In the genomic region with DNA sequence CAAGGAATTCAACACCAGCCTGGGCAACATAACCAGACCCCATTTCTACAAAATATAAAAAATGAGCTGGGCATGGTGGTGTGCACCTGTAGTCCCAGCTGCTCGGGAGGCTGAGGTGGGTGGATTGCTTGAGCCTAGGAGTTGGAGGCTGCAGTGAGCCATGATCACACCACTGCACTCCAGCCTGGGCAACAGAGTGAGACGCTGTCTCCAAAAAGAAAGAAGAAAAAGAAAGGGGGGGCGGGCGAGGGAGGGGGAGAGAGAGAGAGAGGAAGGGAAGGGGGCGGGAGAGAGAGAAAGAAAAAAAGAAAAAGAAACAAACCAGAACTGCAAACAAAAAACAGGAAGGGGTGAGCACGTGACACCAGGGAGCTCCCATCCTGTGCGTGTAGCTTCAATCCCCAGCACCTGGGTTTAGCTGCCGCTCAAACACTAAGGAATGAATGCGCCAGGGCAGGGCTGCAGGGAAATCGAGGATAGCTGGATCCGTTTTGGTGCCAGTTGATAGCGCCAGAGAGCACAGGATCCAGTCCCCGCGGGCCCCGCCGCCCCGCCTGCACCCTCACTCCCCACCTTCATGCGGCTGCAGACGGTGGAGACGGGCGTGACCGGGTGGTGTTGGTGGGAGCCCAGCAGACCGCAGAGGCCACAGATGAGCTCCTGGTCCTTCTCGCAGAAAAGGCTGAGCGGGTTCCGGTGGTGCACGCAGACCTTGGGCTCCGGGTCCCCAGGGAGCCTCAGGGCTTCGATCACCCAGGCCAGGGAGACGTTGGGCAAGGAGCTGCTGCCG, we compare ENCODE assay signal across 9 cellular contexts. TPM values are rescaled to one million over a fixed set of nuclear protein-coding genes. Genes with fewer than 3 reads are reported as not detected.
DNase-seq lines count a peak whose midpoint lies in the region; ATAC-seq and TF ChIP-seq lines count a peak whose summit lies in the region.
"Not testable (repeated sequence)": the region's sequence is repeated elsewhere in the genome, so short reads cannot be mapped to it uniquely, and the experiment has no call there.
"Had no signal": no experiment of that assay in that cellular context is flagged by ENCODE, and none has a peak within 500 bp of the region (broad histone marks: within the 10 kb centered on the region; RNA-seq: fewer than 3 reads in every experiment).

No MANE protein-coding gene starts in this region.

- POLR2A ChIA-PET in naive thymus-derived CD8-positive, alpha-beta T cell (lab: Charles Lee): not testable (repeated sequence)

- peak; percentile 59 for ATAC-seq in GM18505 (IDR thresholded peaks at IDR 0.05; ENCODE audit: unreplicated experiment)
- peak; percentile 45 for ATAC-seq in GM19463 (IDR thresholded peaks at IDR 0.05; ENCODE audit: unreplicated experiment)
- ATAC-seq in HG02678 (IDR thresholded peaks at IDR 0.05; ENCODE audit: unreplicated experiment): peak; percentile 55
- peak; percentile 61 for ATAC-seq in HG03432 (IDR thresholded peaks at IDR 0.05; ENCODE audit: unreplicated experiment)
- ATAC-seq in activated CD8-positive, alpha-beta memory T cell treated with anti-CD3 and anti-CD28 coated beads, Interleukin-2, amount 10 ng/mL, durations not matched to agents 7 days and 5 days: peak; percentile 84
- peak; percentile 70 for ATAC-seq in foreskin keratinocyte
- ATAC-seq in naive thymus-derived CD8-positive, alpha-beta T cell: peak; percentile 79 to 89

- H3K27ac ChIP-seq in foreskin keratinocyte: not testable (repeated sequence)

- H3K27ac Mint-ChIP-seq in activated CD8-positive, alpha-beta memory T cell treated with anti-CD3 and anti-CD28 coated beads, Interleukin-2, amount 10 ng/mL, durations not matched to agents 7 days and 5 days; naive thymus-derived CD8-positive, alpha-beta T cell: not testable (repeated sequence)

- TF ChIP-seq CTCF in foreskin keratinocyte (conservative IDR thresholded peaks at IDR 0.05): not testable (repeated sequence)

- not testable (repeated sequence) for TF ChIP-seq POLR2A in GM18505 (IDR thresholded peaks at IDR 0.05; ENCODE audit: borderline replicate concordance, extremely low read depth, insufficient read depth, insufficient read length)

- H3K36me3 Mint-ChIP-seq in activated CD8-positive, alpha-beta memory T cell treated with anti-CD3 and anti-CD28 coated beads, Interleukin-2, amount 10 ng/mL, durations not matched to agents 7 days and 5 days; naive thymus-derived CD8-positive, alpha-beta T cell: not testable (repeated sequence)

- not testable (repeated sequence) for H3K27me3 Mint-ChIP-seq in activated CD8-positive, alpha-beta memory T cell treated with anti-CD3 and anti-CD28 coated beads, Interleukin-2, amount 10 ng/mL, durations not matched to agents 7 days and 5 days; naive thymus-derived CD8-positive, alpha-beta T cell

- not testable (repeated sequence) for H3K27me3 ChIP-seq in foreskin keratinocyte

- H3K4me3 Mint-ChIP-seq in activated CD8-positive, alpha-beta memory T cell treated with anti-CD3 and anti-CD28 coated beads, Interleukin-2, amount 10 ng/mL, durations not matched to agents 7 days and 5 days; naive thymus-derived CD8-positive, alpha-beta T cell: not testable (repeated sequence)

- H3K4me1 ChIP-seq in foreskin keratinocyte: not testable (repeated sequence)

- CTCF ChIA-PET in activated CD8-positive, alpha-beta memory T cell treated with anti-CD3 and anti-CD28 coated beads, Interleukin-2, amount 10 ng/mL, durations not matched to agents 7 days and 5 days (lab: Charles Lee): not testable (repeated sequence)

- not testable (repeated sequence) for H3K4me1 Mint-ChIP-seq in activated CD8-positive, alpha-beta memory T cell treated with anti-CD3 and anti-CD28 coated beads, Interleukin-2, amount 10 ng/mL, durations not matched to agents 7 days and 5 days; naive thymus-derived CD8-positive, alpha-beta T cell

- not testable (repeated sequence) for H3K9me3 Mint-ChIP-seq in activated CD8-positive, alpha-beta memory T cell treated with anti-CD3 and anti-CD28 coated beads, Interleukin-2, amount 10 ng/mL, durations not matched to agents 7 days and 5 days (ENCODE audit: low read depth); naive thymus-derived CD8-positive, alpha-beta T cell

- DNase-seq in activated CD8-positive, alpha-beta memory T cell treated with anti-CD3 and anti-CD28 coated beads, Interleukin-2, amount 10 ng/mL, durations not matched to agents 7 days and 5 days; foreskin keratinocyte; naive thymus-derived CD8-positive, alpha-beta T cell: not testable (repeated sequence)

RNA-seq across cellular contexts. Expression of a gene that starts 3.9 kb away (rescaled TPM):
- total RNA-seq in activated CD8-positive, alpha-beta memory T cell treated with anti-CD3 and anti-CD28 coated beads, Interleukin-2, amount 10 ng/mL, durations not matched to agents 7 days and 5 days: 1 to 10 TPM in 1 of 2 experiments, under 1 TPM in 1; 0.94 to 1.8 TPM
- total RNA-seq in foreskin keratinocyte: 0.07 TPM in 1 of 2 replicates, not detected in the other
- 0.04 TPM in 1 of 2 replicates, not detected in the other for polyA plus RNA-seq in foreskin keratinocyte
- 1 to 10 TPM; 8.3 to 9.1 TPM for total RNA-seq in naive thymus-derived CD8-positive, alpha-beta T cell
- under 1 TPM in 2 of 3 donors, not detected in 1; 0.40 to 0.43 TPM for polyA plus RNA-seq in naive thymus-derived CD8-positive, alpha-beta T cell
- total RNA-seq: LHCN-M2 had no signal
- polyA plus RNA-seq: AG04450 had no signal

RNA-seq across cellular contexts. Expression of a gene that starts 40.5 kb away (rescaled TPM):
- total RNA-seq in activated CD8-positive, alpha-beta memory T cell treated with anti-CD3 and anti-CD28 coated beads, Interleukin-2, amount 10 ng/mL, durations not matched to agents 7 days and 5 days: 10 to 100 TPM; 60.2 to 67.1 TPM
- total RNA-seq in foreskin keratinocyte: 17.4 and 19.2 TPM in 2 replicates
- 8.6 and 12.7 TPM in 2 replicates for polyA plus RNA-seq in foreskin keratinocyte
- 10 to 100 TPM; 65.9 to 67.8 TPM for total RNA-seq in naive thymus-derived CD8-positive, alpha-beta T cell
- polyA plus RNA-seq in naive thymus-derived CD8-positive, alpha-beta T cell: 10 to 100 TPM in 2 of 3 donors, 1 to 10 TPM in 1; 9.0 to 18.4 (median 11.8) TPM
